ENCODE assay signal across 8 cellular contexts in genomic region chr16:11202260-11203091, GRCh38. TPM values are rescaled to one million over a fixed set of nuclear protein-coding genes. Genes with fewer than 3 reads are reported as not detected.
DNase-seq lines count a peak whose midpoint lies in the region; ATAC-seq and TF ChIP-seq lines count a peak whose summit lies in the region.
"Had no signal": no experiment of that assay in that cellular context is flagged by ENCODE, and none has a peak within 500 bp of the region (broad histone marks: within the 10 kb centered on the region; RNA-seq: fewer than 3 reads in every experiment).

No MANE protein-coding gene starts in this region.

- peak overlapping the region; percentile 35; the same call in 1 of the 2 replicates for H3K9ac ChIP-seq in SK-N-SH

- H3K79me2 ChIP-seq in GM23338 (replicated peaks; ENCODE audit: insufficient read depth) (no peaks in the 10 kb centered on the region), SK-N-SH (ENCODE audit: insufficient read depth) (no peaks in the 10 kb centered on the region)

- H3K4me3 Mint-ChIP-seq in GM23338 (peak overlapping the region; percentile 26; the same call in 1 of the 3 replicates), memory B cell (no peak overlapping the region)

- CTCF ChIA-PET in SK-N-SH (lab: Yijun Ruan, JAX): interaction anchor here (1.4 kb wide), 1 partner anchor 14 kb away, joined by 4 read pairs; no protein-coding TSS in a partner anchor

- peak; percentile 52 for ATAC-seq in GM23338
- ATAC-seq in memory B cell (ENCODE audit: low read depth): peak; percentile 61
- ATAC-seq in sciatic nerve: no peak

- no peak for TF ChIP-seq RAD21 in SK-N-SH (IDR thresholded peaks at IDR 0.05; ENCODE audit: low read length)

- H3K36me3 ChIP-seq in GM06990 (ENCODE audit: control insufficient read depth, insufficient read depth, low read length) (no peaks in the 10 kb centered on the region), GM23338 (ENCODE audit: insufficient read depth) (no peaks in the 10 kb centered on the region), SK-N-SH (replicated peaks in 1 of 2; ENCODE audit: control insufficient read depth in 1 of 2, insufficient read depth in 2 of 2, low read length in 1 of 2) (no peaks in the 10 kb centered on the region)

- TF ChIP-seq EP300 in SK-N-SH (IDR thresholded peaks at IDR 0.05; ENCODE audit: borderline replicate concordance in 1 of 2, low read depth in 1 of 2, low read length in 1 of 2): no peak

- no peak overlapping the region for H3K27ac ChIP-seq in GM23338 (ENCODE audit: low read depth)
- peak overlapping the region in 1 of 2 experiments; percentile 82; a peak in 2 of 4 replicates for H3K27ac ChIP-seq in SK-N-SH (ENCODE audit: low read depth in 2 of 2, low read length in 1 of 2)

- H3K9me2 ChIP-seq in GM23338 (ENCODE audit: insufficient read depth) (no peaks in the 10 kb centered on the region), SK-N-SH (no peaks in the 10 kb centered on the region)

- H2AFZ ChIP-seq in GM23338: peak overlapping the region; percentile 53
- H2AFZ ChIP-seq in SK-N-SH (ENCODE audit: low read depth): no peak overlapping the region; the same call in 1 of the 2 replicates

- H3K27me3 Mint-ChIP-seq in GM23338 (ENCODE audit: insufficient read depth, low read depth, poor library complexity): peaks cover 11% of the 10 kb centered on the region
- H3K27me3 Mint-ChIP-seq in memory B cell: peaks cover 35% of the 10 kb centered on the region

- H4K20me1 ChIP-seq in GM23338 (replicated peaks; ENCODE audit: insufficient read depth) (no peaks in the 10 kb centered on the region), SK-N-SH (ENCODE audit: insufficient read depth) (no peaks in the 10 kb centered on the region)

- H3K9me3 Mint-ChIP-seq in GM23338 (peaks cover 5% of the 10 kb centered on the region; the same call in 2 of the 3 replicates), memory B cell (peaks cover 3% of the 10 kb centered on the region)
- H3K9me3 Mint-ChIP-seq: IgD-negative memory B cell had no signal

- H3K9me3 ChIP-seq in SK-N-SH: no peaks in the 10 kb centered on the region

- H3K36me3 Mint-ChIP-seq in GM23338 (ENCODE audit: low read depth) (no peaks in the 10 kb centered on the region), memory B cell (peaks cover 3% of the 10 kb centered on the region)

- peaks cover 41% of the 10 kb centered on the region for H3K4me1 Mint-ChIP-seq in GM23338
- peaks cover 20% of the 10 kb centered on the region for H3K4me1 Mint-ChIP-seq in memory B cell

- H3K27ac Mint-ChIP-seq in GM23338: peak overlapping the region; percentile 97
- no peak overlapping the region for H3K27ac Mint-ChIP-seq in memory B cell

- no peaks in the 10 kb centered on the region for H3F3A ChIP-seq in GM23338 (replicated peaks; ENCODE audit: low read depth)
- no peaks in the 10 kb centered on the region for H3F3A ChIP-seq in SK-N-SH (replicated peaks; ENCODE audit: insufficient read depth)

- POLR2A ChIA-PET in SK-N-SH (lab: Yijun Ruan, JAX): no interaction called here

- 34% methylated on average over 5 of the region's 13 CpGs for WGBS in SK-N-SH (ENCODE audit: low lambda C conversion rate)

- H3K27me3 ChIP-seq in GM06990 (replicated peaks; ENCODE audit: control insufficient read depth, insufficient read depth, low read length) (no peaks in the 10 kb centered on the region), GM23338 (ENCODE audit: insufficient read depth) (no peaks in the 10 kb centered on the region), SK-N-SH (ENCODE audit: insufficient read depth) (no peaks in the 10 kb centered on the region)

- H3K4me1 ChIP-seq in GM23338 (ENCODE audit: insufficient read depth) (peaks cover 26% of the 10 kb centered on the region), SK-N-SH (ENCODE audit: control insufficient read depth in 1 of 2, insufficient read depth in 2 of 2, low read depth in 1 of 2, low read length in 1 of 2) (peaks cover 12 to 23% of the 10 kb centered on the region in 2 experiments; a peak in 3 of 4 replicates)

- TF ChIP-seq CTCF in GM06990 (IDR thresholded peaks at IDR 0.05; ENCODE audit: insufficient read depth, low read length, poor library complexity, severe bottlenecking): no peak
- TF ChIP-seq CTCF in GM23338 (conservative IDR thresholded peaks at IDR 0.05; ENCODE audit: low read depth in 2 of 2): no peak
- no peak for TF ChIP-seq CTCF in SK-N-SH (IDR thresholded peaks at IDR 0.05)

- H3K4me3 ChIP-seq in GM06990 (replicated peaks; ENCODE audit: low read depth, low read length) (no peak overlapping the region), GM23338 (peak overlapping the region; percentile 28; the same call in 1 of the 2 replicates), SK-N-SH (ENCODE audit: low read depth in 2 of 2, low read length in 1 of 2) (peak overlapping the region in 1 of 2 experiments; percentile 20; a peak in 2 of 4 replicates)

- DNase-seq in GM06990 (ENCODE audit: extremely low read depth, insufficient read length) (peak; percentile 74), GM23338 (ENCODE audit: low spot score) (no peak), SK-N-SH (no peak), memory B cell (ENCODE audit: low spot score in 2 of 2) (no peak), NCI-H2029 (lab: John Stamatoyannopoulos, UW) (no peak), sciatic nerve (ENCODE audit: low spot score) (no peak), HUDEP-2 (lab: John Stamatoyannopoulos, UW; ENCODE audit: unreplicated experiment in 76 of 76) (no peak)

- H3K4me2 ChIP-seq in GM23338: peak overlapping the region; percentile 71
- peak overlapping the region; percentile 74 for H3K4me2 ChIP-seq in SK-N-SH

- intact Hi-C loops in sciatic nerve (cut with DNase I): no loop called here

TF ChIP-seq in GM23338, 12 proteins besides CTCF, POLR2A, EP300 and RAD21 (continues in another document):
- TF ChIP-seq ZNF114 (CRISPR knock-in tag; IDR thresholded peaks at IDR 0.05) (no peak), CREB1 (CRISPR knock-in tag; IDR thresholded peaks at IDR 0.05; ENCODE audit: low read depth) (no peak), ETS1 (IDR thresholded peaks at IDR 0.05) (no peak), ZNF331 (CRISPR knock-in tag; IDR thresholded peaks at IDR 0.05; ENCODE audit: low read depth) (no peak), POLR2AphosphoS5 (IDR thresholded peaks at IDR 0.05; ENCODE audit: low read depth) (no peak), STAT1 (IDR thresholded peaks at IDR 0.05; ENCODE audit: unreplicated experiment) (no peak), JUNB (IDR thresholded peaks at IDR 0.05; ENCODE audit: unreplicated experiment) (no peak), EZH2phosphoT487 (IDR thresholded peaks at IDR 0.05; ENCODE audit: unreplicated experiment) (no peak)

TF ChIP-seq in SK-N-SH, 30 proteins besides CTCF, POLR2A, EP300 and RAD21:
- no peak for TF ChIP-seq POLR2AphosphoS5 (IDR thresholded peaks at IDR 0.05; ENCODE audit: low read depth, low read length)
- no peak for TF ChIP-seq ZBTB33 (IDR thresholded peaks at IDR 0.05; ENCODE audit: borderline replicate concordance, low read depth)

RNA-seq across cellular contexts. Expression of gene SOCS1, which starts 53.5 kb away (rescaled TPM):
- total RNA-seq in GM23338 (2014; rRNA removed; shearing (Covaris generic)): 79.2 and 84.7 TPM in 2 replicates
- 104 and 108 TPM in 2 replicates for polyA plus RNA-seq in GM23338 (2016; fragmentation: Nextera tagmentation; extraction: Ambion mirVana)
- 6.3 and 8.6 TPM in 2 replicates for polyA plus RNA-seq in SK-N-SH (2012; rRNA removed)
- 4.7 and 6.1 TPM in 2 replicates for polyA plus RNA-seq in SK-N-SH (2012; cell fraction: cytosol; rRNA removed)
- 28.4 and 39.6 TPM in 2 replicates for polyA plus RNA-seq in SK-N-SH (2012; cell fraction: nucleus; rRNA removed)
- total RNA-seq in sciatic nerve: 4.3 TPM

Comparison
In these comparisons a context has a peak if more than half of its experiments do, and no peak if none do; other contexts are left out.
1. RNA of gene SOCS1, which starts 53.5 kb away (total RNA-seq): 79.2 to 84.7 TPM in GM23338; 4.3 TPM in sciatic nerve (single experiment); every median in the first group is over 10 times any median in the second.